9 cellular contexts compared by ENCODE assay signal in the genomic region with DNA sequence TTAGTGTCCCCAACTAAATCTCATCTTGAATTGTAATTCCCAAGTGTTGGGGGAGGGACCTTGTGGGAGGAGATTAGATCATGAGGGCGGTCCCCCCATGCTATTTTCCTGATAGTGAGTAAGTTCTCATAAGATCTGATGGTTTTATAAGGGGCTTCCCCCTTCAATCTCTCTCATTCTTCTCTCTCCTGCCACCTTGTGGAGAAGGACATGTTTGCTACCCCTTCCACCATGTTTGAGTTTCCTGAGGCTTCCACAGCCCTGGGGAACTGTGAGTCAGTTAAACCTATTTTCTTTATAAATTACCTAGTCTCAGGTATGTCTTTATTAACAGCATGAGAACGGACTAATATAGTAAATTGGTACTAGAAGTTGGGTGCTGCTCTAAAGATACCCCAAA.
A peak's percentile ranks its signal among the peaks of the same experiment; 100 is the strongest.
DNase-seq lines count a peak whose midpoint lies in the region; ATAC-seq and TF ChIP-seq lines count a peak whose summit lies in the region.
"Had no signal": no experiment of that assay in that cellular context is flagged by ENCODE, and none has a peak within 500 bp of the region (broad histone marks: within the 10 kb centered on the region; RNA-seq: fewer than 3 reads in every experiment).

No MANE protein-coding gene starts in this region.

- no peak for TF ChIP-seq POLR2A in sigmoid colon (IDR thresholded peaks at IDR 0.05)

- H3K4me3 ChIP-seq in sigmoid colon, result no peak overlapping the region

- H3K36me3 ChIP-seq in sigmoid colon, result no peaks in the 10 kb centered on the region

- H3K9me3 Mint-ChIP-seq in activated naive CD8-positive, alpha-beta T cell treated with anti-CD3 and anti-CD28 coated beads for 36 hours, result peaks cover 2% of the 10 kb centered on the region
- H3K9me3 Mint-ChIP-seq in activated T-helper 17 cell treated with anti-CD3 and anti-CD28 coated beads, Interleukin-2, amount 50 U/mL, for 72 hours, result peaks cover 9% of the 10 kb centered on the region
- H3K9me3 Mint-ChIP-seq in natural killer cell treated with Interleukin-12 subunit alpha and Interleukin-12 subunit beta and Interleukin-15 and Interleukin-18, amount 100 ng/mL, for 72 hours, result peaks cover 18% of the 10 kb centered on the region

- no peak for TF ChIP-seq CTCF in sigmoid colon (IDR thresholded peaks at IDR 0.05)

- no peaks in the 10 kb centered on the region for H3K4me1 ChIP-seq in sigmoid colon

- H3K27me3 ChIP-seq in sigmoid colon, result no peaks in the 10 kb centered on the region

- ATAC-seq in GM18858 (IDR thresholded peaks at IDR 0.05; ENCODE audit: unreplicated experiment), result peak; percentile 85
- ATAC-seq in HG03342 (IDR thresholded peaks at IDR 0.05; ENCODE audit: unreplicated experiment), result peak; percentile 89
- no peak for ATAC-seq in activated T-helper 17 cell treated with anti-CD3 and anti-CD28 coated beads, Interleukin-2, amount 50 U/mL, for 72 hours (replicated peaks)
- no peak for ATAC-seq in natural killer cell treated with Interleukin-12 subunit alpha and Interleukin-12 subunit beta and Interleukin-15 and Interleukin-18, amount 100 ng/mL, for 72 hours

- H3K9me3 ChIP-seq in sigmoid colon, result no peaks in the 10 kb centered on the region

- H3K36me3 Mint-ChIP-seq in activated naive CD8-positive, alpha-beta T cell treated with anti-CD3 and anti-CD28 coated beads for 36 hours, result no peaks in the 10 kb centered on the region
- no peaks in the 10 kb centered on the region for H3K36me3 Mint-ChIP-seq in activated T-helper 17 cell treated with anti-CD3 and anti-CD28 coated beads, Interleukin-2, amount 50 U/mL, for 72 hours (ENCODE audit: low read depth)
- H3K36me3 Mint-ChIP-seq in natural killer cell treated with Interleukin-12 subunit alpha and Interleukin-12 subunit beta and Interleukin-15 and Interleukin-18, amount 100 ng/mL, for 72 hours, result no peaks in the 10 kb centered on the region

- WGBS in sigmoid colon, 2 donors, result 60 to 65% methylated on average over 2 of the region's 2 CpGs

- H3K27ac Mint-ChIP-seq in activated naive CD8-positive, alpha-beta T cell treated with anti-CD3 and anti-CD28 coated beads for 36 hours, result no peak overlapping the region
- no peak overlapping the region for H3K27ac Mint-ChIP-seq in activated T-helper 17 cell treated with anti-CD3 and anti-CD28 coated beads, Interleukin-2, amount 50 U/mL, for 72 hours
- H3K27ac Mint-ChIP-seq in natural killer cell treated with Interleukin-12 subunit alpha and Interleukin-12 subunit beta and Interleukin-15 and Interleukin-18, amount 100 ng/mL, for 72 hours, result no peak overlapping the region
- H3K27ac Mint-ChIP-seq: activated B cell treated with CpG ODN at 0.5 μM for 24 hours had no signal

- H3K27me3 Mint-ChIP-seq in activated naive CD8-positive, alpha-beta T cell treated with anti-CD3 and anti-CD28 coated beads for 36 hours, result no peaks in the 10 kb centered on the region
- H3K27me3 Mint-ChIP-seq in activated T-helper 17 cell treated with anti-CD3 and anti-CD28 coated beads, Interleukin-2, amount 50 U/mL, for 72 hours, result no peaks in the 10 kb centered on the region
- no peaks in the 10 kb centered on the region for H3K27me3 Mint-ChIP-seq in natural killer cell treated with Interleukin-12 subunit alpha and Interleukin-12 subunit beta and Interleukin-15 and Interleukin-18, amount 100 ng/mL, for 72 hours
- H3K27me3 Mint-ChIP-seq: activated B cell treated with CpG ODN at 0.5 μM for 24 hours had no signal

- no peak overlapping the region for H3K4me3 Mint-ChIP-seq in activated naive CD8-positive, alpha-beta T cell treated with anti-CD3 and anti-CD28 coated beads for 36 hours
- H3K4me3 Mint-ChIP-seq in activated T-helper 17 cell treated with anti-CD3 and anti-CD28 coated beads, Interleukin-2, amount 50 U/mL, for 72 hours, result no peak overlapping the region
- H3K4me3 Mint-ChIP-seq in natural killer cell treated with Interleukin-12 subunit alpha and Interleukin-12 subunit beta and Interleukin-15 and Interleukin-18, amount 100 ng/mL, for 72 hours, result no peak overlapping the region
- H3K4me3 Mint-ChIP-seq: activated B cell treated with CpG ODN at 0.5 μM for 24 hours had no signal

- H3K27ac ChIP-seq in sigmoid colon, result no peak overlapping the region

- no peaks in the 10 kb centered on the region for H3K4me1 Mint-ChIP-seq in activated naive CD8-positive, alpha-beta T cell treated with anti-CD3 and anti-CD28 coated beads for 36 hours
- no peaks in the 10 kb centered on the region for H3K4me1 Mint-ChIP-seq in activated T-helper 17 cell treated with anti-CD3 and anti-CD28 coated beads, Interleukin-2, amount 50 U/mL, for 72 hours
- H3K4me1 Mint-ChIP-seq in natural killer cell treated with Interleukin-12 subunit alpha and Interleukin-12 subunit beta and Interleukin-15 and Interleukin-18, amount 100 ng/mL, for 72 hours (ENCODE audit: low read depth in 2 of 2), result no peaks in the 10 kb centered on the region
- H3K4me1 Mint-ChIP-seq: activated B cell treated with CpG ODN at 0.5 μM for 24 hours had no signal

- DNase-seq in A172 (ENCODE audit: low spot score) (peak; percentile 45), sigmoid colon (no peak), AG08396 (ENCODE audit: low spot score) (no peak)
- DNase-seq in activated naive CD8-positive, alpha-beta T cell treated with anti-CD3 and anti-CD28 coated beads for 36 hours, result peak; percentile 3
- DNase-seq in natural killer cell treated with Interleukin-12 subunit alpha and Interleukin-12 subunit beta and Interleukin-15 and Interleukin-18, amount 100 ng/mL, for 72 hours (ENCODE audit: low spot score), result no peak
- DNase-seq: activated B cell treated with CpG ODN at 0.5 μM for 24 hours had no signal

- intact Hi-C loops in sigmoid colon (cut with DNase I), result no loop called here

- TF ChIP-seq EP300 in sigmoid colon (IDR thresholded peaks at IDR 0.05), result no peak

Comparison
In these comparisons a context has a peak if more than half of its experiments do, and no peak if none do; other contexts are left out.
1. DNase-seq: peak in A172 (single experiment) and activated naive CD8-positive, alpha-beta T cell treated with anti-CD3 and anti-CD28 coated beads for 36 hours (single experiment); none in sigmoid colon (single experiment), natural killer cell treated with Interleukin-12 subunit alpha and Interleukin-12 subunit beta and Interleukin-15 and Interleukin-18, amount 100 ng/mL, for 72 hours (single experiment) and AG08396 (single experiment).
2. ATAC-seq: peak in GM18858 (single experiment) and HG03342 (single experiment); none in activated T-helper 17 cell treated with anti-CD3 and anti-CD28 coated beads, Interleukin-2, amount 50 U/mL, for 72 hours (single experiment) and natural killer cell treated with Interleukin-12 subunit alpha and Interleukin-12 subunit beta and Interleukin-15 and Interleukin-18, amount 100 ng/mL, for 72 hours (0 of 2).